Comparison of ENCODE assay signal across 8 cellular contexts in the genomic region with DNA sequence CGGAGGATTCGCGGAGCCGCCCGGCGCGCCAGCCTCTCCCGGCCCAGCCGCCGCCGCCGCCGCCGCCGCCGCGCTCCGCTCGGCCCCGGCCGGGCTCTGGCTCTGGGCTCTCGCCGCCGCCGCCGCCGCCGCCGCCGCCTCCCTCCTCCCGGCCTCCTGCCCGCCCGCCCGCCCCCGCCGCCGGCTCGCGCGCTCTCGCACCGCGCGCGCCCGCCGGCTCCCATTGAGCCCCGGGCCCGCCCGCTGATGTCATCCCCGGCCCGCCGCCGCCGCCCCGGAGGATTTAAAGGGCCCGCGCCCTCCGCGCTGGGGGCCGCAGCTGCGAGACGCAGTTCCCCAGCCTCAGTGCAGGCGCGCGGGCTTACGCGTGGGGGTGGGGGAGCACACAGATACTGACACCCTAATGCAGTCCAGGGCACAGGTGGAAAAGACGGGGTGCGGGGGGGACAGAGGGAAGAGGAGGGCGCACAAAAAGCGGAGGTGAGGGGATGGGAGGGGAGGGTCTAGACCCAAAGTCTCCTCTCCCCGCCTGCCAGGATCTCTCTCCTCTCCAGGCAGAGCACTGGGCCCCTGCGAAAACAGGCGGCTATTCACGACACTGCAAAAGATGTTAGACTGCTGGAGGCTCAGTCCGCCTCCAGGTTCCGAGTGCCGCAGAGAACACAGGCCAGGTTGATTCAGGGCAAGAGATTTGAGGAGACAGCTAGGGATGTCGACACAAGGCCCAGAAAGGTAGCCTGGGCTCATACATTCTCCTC. TPM values are rescaled to one million over a fixed set of nuclear protein-coding genes. Genes with fewer than 3 reads are reported as not detected.
A peak's percentile ranks its signal among the peaks of the same experiment; 100 is the strongest.
DNase-seq lines count a peak whose midpoint lies in the region; ATAC-seq and TF ChIP-seq lines count a peak whose summit lies in the region.

A gene (minus strand): TSS at position 197 of the 758 bp plus-strand sequence. CDS start 3,276 bp downstream, outside the sequence.

- CTCF ChIA-PET in Panc1 (lab: Charles Lee): interaction anchor here (0.7 kb wide), 1 partner anchor 265 kb away, joined by 5 read pairs; no protein-coding TSS in a partner anchor
- CTCF ChIA-PET in naive thymus-derived CD4-positive, alpha-beta T cell (lab: Charles Lee): no interaction called here

- intact Hi-C loops in Panc1 (cut with micrococcal nuclease; ENCODE audit: unreplicated experiment): no loop called here
- intact Hi-C loops in naive thymus-derived CD4-positive, alpha-beta T cell (cut with micrococcal nuclease): loop anchor here (1.0 to 10.0 kb wide), 11 partner anchors 35 to 555 kb away; a partner anchor contains a TSS

- peak within 1 kb of the TSS; percentile 92 for H3K9ac ChIP-seq in fibroblast of lung (ENCODE audit: insufficient read depth, low read length)

- no TSS peak for BruUV-seq in Panc1 (replicated peaks; lab: Mats Ljungman, UMichigan)

- H3K36me3 ChIP-seq in Panc1 (ENCODE audit: control insufficient read depth, insufficient read depth, low read length): peaks cover 5% of the 10 kb centered on the region; the same call in 1 of the 2 replicates
- peaks cover 3% of the 10 kb centered on the region for H3K36me3 ChIP-seq in fibroblast of lung (ENCODE audit: control insufficient read depth, insufficient read depth, low read length)
- H3K36me3 ChIP-seq in naive thymus-derived CD4-positive, alpha-beta T cell (ENCODE audit: control insufficient read depth in 2 of 3, insufficient read depth in 3 of 3, low read length in 3 of 3): no peaks in the 10 kb centered on the region

- H2AFZ ChIP-seq in fibroblast of lung (ENCODE audit: low read length): peak within 1 kb of the TSS; percentile 68

- H3K9me3 Mint-ChIP-seq in naive thymus-derived CD4-positive, alpha-beta T cell: peaks cover 0 to 5% (median 0%) of the 10 kb centered on the region in 11 donors

- no peaks in the 10 kb centered on the region for H3K27me3 ChIP-seq in Panc1 (ENCODE audit: control insufficient read depth, insufficient read depth, low read length)
- no peaks in the 10 kb centered on the region for H3K27me3 ChIP-seq in fibroblast of lung (ENCODE audit: control insufficient read depth, insufficient read depth, low read length)
- H3K27me3 ChIP-seq in naive thymus-derived CD4-positive, alpha-beta T cell (ENCODE audit: control insufficient read depth in 2 of 2, insufficient read depth in 2 of 2, low read length in 2 of 2): no peaks in the 10 kb centered on the region

- H3K36me3 Mint-ChIP-seq in naive thymus-derived CD4-positive, alpha-beta T cell: no peaks in the 10 kb centered on the region

- H3K27ac ChIP-seq in Panc1 (ENCODE audit: low read length) (peak within 1 kb of the TSS; percentile 89), fibroblast of lung (ENCODE audit: insufficient read depth, low read length) (peak within 1 kb of the TSS; percentile 94)
- peak within 1 kb of the TSS; percentile 91 for H3K27ac ChIP-seq in naive thymus-derived CD4-positive, alpha-beta T cell (ENCODE audit: low read depth, low read length)

- in situ Hi-C loops in Panc1 (cut with HindIII; ENCODE audit: low pct_unique_long_range_greater_than_20kb, low sequenced_read_pairs): no loop called here

- peak within 1 kb of the TSS; percentile 86 for H3K4me2 ChIP-seq in fibroblast of lung (ENCODE audit: extremely low read depth, insufficient read depth, low read length)

- peak within 1 kb of the TSS; percentile 84 to 92 (median 89) for H3K4me3 Mint-ChIP-seq in naive thymus-derived CD4-positive, alpha-beta T cell

- H3K9me3 ChIP-seq in Panc1 (ENCODE audit: control insufficient read depth, insufficient read depth, low read depth, low read length): no peaks in the 10 kb centered on the region
- H3K9me3 ChIP-seq in fibroblast of lung (ENCODE audit: control insufficient read depth, insufficient read depth, low read depth, low read length): no peaks in the 10 kb centered on the region
- no peaks in the 10 kb centered on the region for H3K9me3 ChIP-seq in naive thymus-derived CD4-positive, alpha-beta T cell (ENCODE audit: control insufficient read depth in 2 of 3, low read length in 3 of 3)

- H3K4me1 ChIP-seq in Panc1 (ENCODE audit: control insufficient read depth, insufficient read depth, low read length) (peaks cover 25% of the 10 kb centered on the region), fibroblast of lung (ENCODE audit: control insufficient read depth, extremely low read depth, insufficient read depth, low read length) (peaks cover 28% of the 10 kb centered on the region)
- H3K4me1 ChIP-seq in naive thymus-derived CD4-positive, alpha-beta T cell (ENCODE audit: control insufficient read depth in 2 of 2, insufficient read depth in 2 of 2, low read length in 2 of 2): peaks cover 28 to 39% of the 10 kb centered on the region in 2 donors

- peak; percentile 37 for ATAC-seq in HG02763 (IDR thresholded peaks at IDR 0.05; ENCODE audit: unreplicated experiment)
- peak; percentile 70 for ATAC-seq in Panc1
- peak; percentile 79 for ATAC-seq in naive thymus-derived CD4-positive, alpha-beta T cell

- H3K4me1 Mint-ChIP-seq in naive thymus-derived CD4-positive, alpha-beta T cell: peaks cover 30 to 48% (median 41%) of the 10 kb centered on the region in 7 donors

- H4K20me1 ChIP-seq in fibroblast of lung (ENCODE audit: control insufficient read depth, extremely low read depth, insufficient read depth, low read length): no peaks in the 10 kb centered on the region

- peaks cover 41% of the 10 kb centered on the region for H3K79me2 ChIP-seq in fibroblast of lung (ENCODE audit: control insufficient read depth, insufficient read depth, low read length)

- peak within 1 kb of the TSS; percentile 73 to 91 for H3K4me3 ChIP-seq in Panc1 (ENCODE audit: low read depth in 2 of 2, low read length in 2 of 2)
- H3K4me3 ChIP-seq in fibroblast of lung (replicated peaks in 1 of 4; ENCODE audit: control extremely low read depth in 1 of 4, insufficient read depth in 1 of 4, low read depth in 3 of 4, low read length in 4 of 4): peak within 1 kb of the TSS; percentile 47 to 96 (median 77)
- peak within 1 kb of the TSS; percentile 62 for H3K4me3 ChIP-seq in naive thymus-derived CD4-positive, alpha-beta T cell (ENCODE audit: low read length)

- DNase-seq in DMS114 treated with DMSO at 0.1 percent for 48 hours (lab: John Stamatoyannopoulos, UW; ENCODE audit: unreplicated experiment) (peak; percentile 10), Panc1 (ENCODE audit: low read depth, low spot score) (no peak), fibroblast of lung (ENCODE audit: low read depth in 2 of 2) (peak; percentile 59), NCI-H187 (lab: John Stamatoyannopoulos, UW) (no peak)
- peak; percentile 68 for DNase-seq in activated T-helper 9 cell treated with anti-CD3 and anti-CD28 coated beads, Interleukin-2, amount 50 U/mL, for 16 hours (ENCODE audit: low read depth)
- DNase-seq in naive thymus-derived CD4-positive, alpha-beta T cell: peak; percentile 67 to 85 (median 74)
- DNase-seq in stimulated activated naive CD4-positive, alpha-beta T cell treated with Interleukin-2 at 50 U/mL for 16 hours (lab: John Stamatoyannopoulos, UW): peak; percentile 65

- POLR2A ChIA-PET in Panc1 (lab: Charles Lee): no interaction called here
- POLR2A ChIA-PET in naive thymus-derived CD4-positive, alpha-beta T cell (lab: Charles Lee): interaction anchor here (1.0 kb wide), 1 partner anchor 50 kb away, joined by 4 read pairs; no protein-coding TSS in a partner anchor

- no peaks in the 10 kb centered on the region for H3K27me3 Mint-ChIP-seq in naive thymus-derived CD4-positive, alpha-beta T cell

- H3K27ac Mint-ChIP-seq in naive thymus-derived CD4-positive, alpha-beta T cell: peak within 1 kb of the TSS; percentile 94 to 97 (median 95)

- TF ChIP-seq CTCF in Panc1 (IDR thresholded peaks at IDR 0.05) (no peak), fibroblast of lung (conservative IDR thresholded peaks at IDR 0.05 in 1 of 2, IDR thresholded peaks at IDR 0.05 in 1 of 2; ENCODE audit: low read depth in 1 of 2, low read length in 2 of 2) (no peak)

RNA-seq across cellular contexts. Expression of the gene that starts here (rescaled TPM):
- total RNA-seq in Panc1 (2021; ENCODE audit: unreplicated experiment): 115 TPM
- 141 TPM for polyA plus RNA-seq in Panc1 (2012; ENCODE audit: insufficient read length)
- 85.0 and 99.3 TPM in 2 replicates for total RNA-seq in fibroblast of lung
- 121 and 145 TPM in 2 replicates for polyA plus RNA-seq in fibroblast of lung
- polyA plus RNA-seq in fibroblast of lung (2012): 93.6 and 106 TPM in 2 replicates
- polyA minus RNA-seq in fibroblast of lung (ENCODE audit: low replicate concordance): 160 and 250 TPM in 2 replicates
- 100 to 1,000 TPM in 2 of 5 experiments, 10 to 100 TPM in 3; 71.6 to 143 (median 91.9) TPM for total RNA-seq in naive thymus-derived CD4-positive, alpha-beta T cell
- 1 to 10 TPM; 5.6 to 8.1 TPM for polyA plus RNA-seq in naive thymus-derived CD4-positive, alpha-beta T cell

Comparison
In these comparisons a context has a peak if more than half of its experiments do, and no peak if none do; other contexts are left out.
1. RNA of the gene that starts here (polyA plus RNA-seq): 93.6 to 145 TPM in fibroblast of lung; 5.6 to 8.1 TPM in naive thymus-derived CD4-positive, alpha-beta T cell; every median in the first group is over 10 times any median in the second.
2. DNase-seq: peak in DMS114 treated with DMSO at 0.1 percent for 48 hours (single experiment), activated T-helper 9 cell treated with anti-CD3 and anti-CD28 coated beads, Interleukin-2, amount 50 U/mL, for 16 hours (single experiment), fibroblast of lung (2 of 2), naive thymus-derived CD4-positive, alpha-beta T cell (9 of 9) and stimulated activated naive CD4-positive, alpha-beta T cell treated with Interleukin-2 at 50 U/mL for 16 hours (single experiment); none in Panc1 (single experiment) and NCI-H187 (0 of 2).
3. Peak in every context shown above with its lines, with median percentiles within 50 percentile points of each other: ATAC-seq, H3K27ac ChIP-seq and H3K4me3 ChIP-seq.